In the genomic region with DNA sequence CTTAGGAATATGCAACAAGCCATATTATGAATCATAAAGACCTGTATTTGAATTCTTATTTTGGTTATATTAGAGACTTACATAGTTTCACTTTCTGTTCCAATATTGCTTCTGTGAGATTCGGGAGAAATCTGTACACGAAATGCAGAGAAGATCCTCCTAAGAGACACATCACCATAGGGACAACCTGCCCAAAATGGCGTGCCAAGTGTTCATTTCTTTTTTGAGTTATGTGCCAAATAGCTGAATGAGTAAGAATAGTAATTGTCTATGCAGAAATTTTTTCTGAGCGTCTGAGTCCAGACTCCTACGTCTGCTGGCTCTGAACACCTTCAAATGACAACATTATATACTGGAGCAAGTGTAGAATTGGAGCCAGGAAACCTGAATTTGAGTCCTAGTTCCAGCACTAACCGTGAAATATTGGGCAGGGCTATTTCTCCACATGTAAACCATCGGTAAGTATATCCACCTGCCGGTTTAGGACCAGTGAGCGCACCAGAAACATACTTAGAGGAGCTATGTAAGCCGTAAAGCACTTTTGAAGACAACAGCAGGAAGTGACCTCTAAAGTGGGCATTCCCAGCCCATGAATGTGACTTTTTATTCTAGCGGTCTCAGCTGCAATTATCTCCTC, we compare ENCODE assay signal across 8 cellular contexts.
DNase-seq lines count a peak whose midpoint lies in the region; ATAC-seq and TF ChIP-seq lines count a peak whose summit lies in the region.

No MANE protein-coding gene starts in this region.

- H3K27me3 ChIP-seq in CD4-positive, alpha-beta T cell (ENCODE audit: control insufficient read depth, insufficient read depth, low read length), result no peaks in the 10 kb centered on the region
- H3K27me3 ChIP-seq in Peyer's patch (no peaks in the 10 kb centered on the region), prostate gland (replicated peaks; ENCODE audit: insufficient read depth) (no peaks in the 10 kb centered on the region), WERI-Rb-1 (ENCODE audit: insufficient read depth, low read depth, severe bottlenecking) (no peaks in the 10 kb centered on the region)

- H3K4me1 ChIP-seq in Peyer's patch (no peaks in the 10 kb centered on the region), prostate gland (replicated peaks) (no peaks in the 10 kb centered on the region)

- no peak for TF ChIP-seq POLR2A in Peyer's patch (IDR thresholded peaks at IDR 0.05)
- TF ChIP-seq POLR2A in prostate gland (IDR thresholded peaks at IDR 0.05), result no peak

- peaks cover 13% of the 10 kb centered on the region for H3K27me3 Mint-ChIP-seq in CD4-positive, alpha-beta T cell

- peak overlapping the region; percentile 43 for H3K4me3 Mint-ChIP-seq in CD4-positive, alpha-beta T cell

- H3K27ac ChIP-seq in CD4-positive, alpha-beta T cell (ENCODE audit: low read depth, low read length), result no peak overlapping the region
- H3K27ac ChIP-seq in Peyer's patch, result peak overlapping the region in 3 of 4 donors; percentile 9 to 45 (median 26)
- peak overlapping the region; percentile 69 to 74 for H3K27ac ChIP-seq in prostate gland
- H3K27ac ChIP-seq in WERI-Rb-1, result no peak overlapping the region

- CTCF ChIA-PET in CD4-positive, alpha-beta T cell (lab: Charles Lee), result no interaction called here

- 25% methylated on average over 11 of the region's 11 CpGs for WGBS in prostate gland

- no peak for TF ChIP-seq CTCF in CD4-positive, alpha-beta T cell (IDR thresholded peaks at IDR 0.05)
- TF ChIP-seq CTCF in Peyer's patch (IDR thresholded peaks at IDR 0.05), result no peak
- no peak for TF ChIP-seq CTCF in prostate gland (IDR thresholded peaks at IDR 0.05)
- TF ChIP-seq CTCF in WERI-Rb-1 (IDR thresholded peaks at IDR 0.05; ENCODE audit: low read depth, low read length), result no peak

- H3K4me3 ChIP-seq in Peyer's patch (peak overlapping the region in 3 of 4 donors; percentile 9 to 50 (median 33)), prostate gland (peak overlapping the region; percentile 5 to 11), WERI-Rb-1 (ENCODE audit: low read depth, low read length) (no peak overlapping the region)

- POLR2A ChIA-PET in CD4-positive, alpha-beta T cell (lab: Charles Lee), result interaction anchor here (0.6 kb wide), 1 partner anchor 9 kb away, joined by 3 read pairs; no protein-coding TSS in a partner anchor

- H3K27ac Mint-ChIP-seq in CD4-positive, alpha-beta T cell, result no peak overlapping the region

- H3K36me3 Mint-ChIP-seq in CD4-positive, alpha-beta T cell (ENCODE audit: low read depth), result no peaks in the 10 kb centered on the region

- peaks cover 13% of the 10 kb centered on the region for H3K4me1 Mint-ChIP-seq in CD4-positive, alpha-beta T cell (ENCODE audit: low read depth)

- no peaks in the 10 kb centered on the region for H3K36me3 ChIP-seq in Peyer's patch
- H3K36me3 ChIP-seq in prostate gland, result no peaks in the 10 kb centered on the region
- H3K36me3 ChIP-seq in WERI-Rb-1, result peaks cover 3% of the 10 kb centered on the region

- intact Hi-C loops in CD4-positive, alpha-beta T cell (cut with DNase I, micrococcal nuclease), result no loop called here
- intact Hi-C loops in prostate gland (cut with DNase I), result no loop called here

- H3K9me3 ChIP-seq in CD4-positive, alpha-beta T cell (ENCODE audit: control insufficient read depth, low read length), result no peaks in the 10 kb centered on the region
- H3K9me3 ChIP-seq in Peyer's patch (no peaks in the 10 kb centered on the region), prostate gland (no peaks in the 10 kb centered on the region), WERI-Rb-1 (ENCODE audit: severe bottlenecking) (no peaks in the 10 kb centered on the region)

- no peak for ATAC-seq in CD4-positive, alpha-beta T cell (ENCODE audit: poor library complexity)
- peak; percentile 15 for ATAC-seq in esophagus mucosa
- ATAC-seq in GM19035 (IDR thresholded peaks at IDR 0.05; ENCODE audit: unreplicated experiment), result no peak

- no peak for DNase-seq in CD4-positive, alpha-beta T cell
- DNase-seq in Peyer's patch (no peak), prostate gland (ENCODE audit: low spot score) (no peak), WERI-Rb-1 (no peak), NCI-H1694 treated with DMSO at 0.1 percent for 48 hours (lab: John Stamatoyannopoulos, UW) (no peak)
- DNase-seq in NK-92 treated with Interleukin-12 subunit alpha and Interleukin-12 subunit beta, amount 100 ng/mL, for 24 hours (lab: John Stamatoyannopoulos, UW), result no peak

- no peaks in the 10 kb centered on the region for H3K9me3 Mint-ChIP-seq in CD4-positive, alpha-beta T cell

Comparison
In these comparisons a context has a peak if more than half of its experiments do, and no peak if none do; other contexts are left out.
1. H3K27ac ChIP-seq: peak in Peyer's patch (3 of 4) and prostate gland (2 of 2); none in CD4-positive, alpha-beta T cell (single experiment) and WERI-Rb-1 (single experiment).